Comparison of ENCODE assay signal across 5 cellular contexts in genomic region chr14:87852107-87852506, GRCh38.
"Had no signal": no experiment of that assay in that cellular context is flagged by ENCODE, and none has a peak within 500 bp of the region (broad histone marks: within the 10 kb centered on the region; RNA-seq: fewer than 3 reads in every experiment).

No MANE protein-coding gene starts in this region.

- H3K4me3 ChIP-seq: GM23338, K562 had no signal

- DNase-seq: H9, HCEC 1CT, IMR-90 had no signal

- ATAC-seq: GM23338, K562 had no signal
